ENCODE assay signal across 19 cellular contexts in the genomic region with DNA sequence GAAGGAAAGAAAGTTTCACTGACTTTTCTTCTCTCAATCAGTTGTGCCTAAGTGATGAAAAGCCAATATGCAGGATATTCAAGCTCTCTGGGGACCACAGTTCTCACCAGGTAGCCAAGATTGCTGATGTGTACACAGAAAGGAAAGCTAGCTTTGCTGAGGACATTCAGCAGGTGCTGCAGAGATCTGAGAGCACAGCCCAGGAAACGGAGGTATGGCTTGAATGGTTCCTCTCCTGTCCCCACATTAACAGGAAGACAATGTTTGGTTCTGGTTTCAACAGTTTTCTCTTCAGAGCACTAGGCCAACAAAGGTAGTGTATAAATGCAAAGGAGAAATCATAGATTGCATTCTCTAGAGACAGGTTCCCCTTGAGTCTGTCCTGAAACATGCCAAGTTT.
DNase-seq lines count a peak whose midpoint lies in the region; ATAC-seq and TF ChIP-seq lines count a peak whose summit lies in the region.
"Had no signal": no experiment of that assay in that cellular context is flagged by ENCODE, and none has a peak within 500 bp of the region (broad histone marks: within the 10 kb centered on the region; RNA-seq: fewer than 3 reads in every experiment).

No MANE protein-coding gene starts in this region.

- 69% methylated on average over 1 of the region's 1 CpG for WGBS in thyroid gland, 2 donors

- CTCF ChIA-PET in T-cell (lab: Charles Lee): no interaction called here

- H3K4me3 ChIP-seq in thyroid gland (replicated peaks in 1 of 3): no peak overlapping the region
- H3K4me3 ChIP-seq: A549, lung, prostate gland had no signal

- no peak overlapping the region for H3K27ac ChIP-seq in thyroid gland
- H3K27ac ChIP-seq: A549, HL-60, KMS-11, prostate gland had no signal

- POLR2A ChIA-PET in T-cell (lab: Charles Lee): interaction anchor here in 1 of 2 donors (0.5 kb wide), 1 partner anchor 36 kb away, joined by 3 read pairs; no protein-coding TSS in a partner anchor

- DNase-seq in activated T-cell treated with anti-CD3 and anti-CD28 coated beads, Interleukin-2, amount 50 U/mL, for 72 hours: no peak
- no peak for DNase-seq in activated T-cell treated with anti-CD3 and anti-CD28 coated beads, Interleukin-2, amount 50 U/mL, for 24 hours
- DNase-seq in T-cell (peak in 3 of 34 experiments; percentile 2 to 15 (median 8)), OCI-M1 (lab: John Stamatoyannopoulos, UW) (no peak), thyroid gland (no peak)
- DNase-seq: erythroblast, NCI-H1105 treated with DMSO at 0.1 percent for 48 hours had no signal

- TF ChIP-seq POLR2A in thyroid gland (IDR thresholded peaks at IDR 0.05): no peak

- H3K9me3 ChIP-seq in thyroid gland: no peaks in the 10 kb centered on the region
- H3K9me3 ChIP-seq: A549, prostate gland had no signal

- H3K27ac Mint-ChIP-seq in activated T-cell treated with anti-CD3 and anti-CD28 coated beads, Interleukin-2, amount 50 U/mL, for 72 hours: peak overlapping the region; percentile 9
- no peak overlapping the region for H3K27ac Mint-ChIP-seq in activated T-cell treated with anti-CD3 and anti-CD28 coated beads, Interleukin-2, amount 50 U/mL, for 24 hours
- peak overlapping the region; percentile 78 to 92 for H3K27ac Mint-ChIP-seq in T-cell
- peak overlapping the region; percentile 83 for H3K27ac Mint-ChIP-seq in stimulated activated memory B cell treated with anti-CD40 and anti-IgM and Interleukin-4, amounts not matched to agents 10 μg/mL and 1 μg/mL and 100 μg/mL, for 72 hours
- H3K27ac Mint-ChIP-seq: brain; dendritic cell treated with granulocyte-macrophage colony-stimulating factor and Interleukin-4, amounts not matched to agents 40 ng/mL and 50 ng/mL, for 4 days; natural killer cell treated with Interleukin-12 subunit alpha and Interleukin-12 subunit beta and Interleukin-15 and Interleukin-18, amount 100 ng/mL, for 72 hours had no signal

- H3K4me1 Mint-ChIP-seq in activated T-cell treated with anti-CD3 and anti-CD28 coated beads, Interleukin-2, amount 50 U/mL, for 72 hours (ENCODE audit: low read depth): peaks cover 20% of the 10 kb centered on the region
- H3K4me1 Mint-ChIP-seq in activated T-cell treated with anti-CD3 and anti-CD28 coated beads, Interleukin-2, amount 50 U/mL, for 24 hours (ENCODE audit: low read depth): peaks cover 18% of the 10 kb centered on the region
- peaks cover 22 to 38% (median 24%) of the 10 kb centered on the region in 3 donors for H3K4me1 Mint-ChIP-seq in T-cell
- peaks cover 41% of the 10 kb centered on the region for H3K4me1 Mint-ChIP-seq in stimulated activated memory B cell treated with anti-CD40 and anti-IgM and Interleukin-4, amounts not matched to agents 10 μg/mL and 1 μg/mL and 100 μg/mL, for 72 hours

- no peaks in the 10 kb centered on the region for H3K27me3 ChIP-seq in thyroid gland

- H3K36me3 ChIP-seq in thyroid gland: no peaks in the 10 kb centered on the region
- H3K36me3 ChIP-seq: prostate gland had no signal

- no peak overlapping the region for H3K4me3 Mint-ChIP-seq in activated T-cell treated with anti-CD3 and anti-CD28 coated beads, Interleukin-2, amount 50 U/mL, for 72 hours
- no peak overlapping the region for H3K4me3 Mint-ChIP-seq in activated T-cell treated with anti-CD3 and anti-CD28 coated beads, Interleukin-2, amount 50 U/mL, for 24 hours
- peak overlapping the region in 1 of 3 donors; percentile 47 for H3K4me3 Mint-ChIP-seq in T-cell
- no peak overlapping the region for H3K4me3 Mint-ChIP-seq in stimulated activated memory B cell treated with anti-CD40 and anti-IgM and Interleukin-4, amounts not matched to agents 10 μg/mL and 1 μg/mL and 100 μg/mL, for 72 hours
- H3K4me3 Mint-ChIP-seq: brain; CD4-positive, alpha-beta memory T cell; dendritic cell treated with granulocyte-macrophage colony-stimulating factor and Interleukin-4, amounts not matched to agents 40 ng/mL and 50 ng/mL, for 4 days; natural killer cell treated with Interleukin-12 subunit alpha and Interleukin-12 subunit beta and Interleukin-15 and Interleukin-18, amount 100 ng/mL, for 72 hours had no signal

- no peak for TF ChIP-seq CTCF in thyroid gland (IDR thresholded peaks at IDR 0.05)

- intact Hi-C loops in thyroid gland (cut with DNase I): no loop called here

- H3K27me3 Mint-ChIP-seq in activated T-cell treated with anti-CD3 and anti-CD28 coated beads, Interleukin-2, amount 50 U/mL, for 72 hours (ENCODE audit: low read depth): no peaks in the 10 kb centered on the region
- no peaks in the 10 kb centered on the region for H3K27me3 Mint-ChIP-seq in activated T-cell treated with anti-CD3 and anti-CD28 coated beads, Interleukin-2, amount 50 U/mL, for 24 hours
- no peaks in the 10 kb centered on the region for H3K27me3 Mint-ChIP-seq in T-cell
- no peaks in the 10 kb centered on the region for H3K27me3 Mint-ChIP-seq in stimulated activated memory B cell treated with anti-CD40 and anti-IgM and Interleukin-4, amounts not matched to agents 10 μg/mL and 1 μg/mL and 100 μg/mL, for 72 hours
- H3K27me3 Mint-ChIP-seq: dendritic cell treated with granulocyte-macrophage colony-stimulating factor and Interleukin-4, amounts not matched to agents 40 ng/mL and 50 ng/mL, for 4 days had no signal

- ATAC-seq in activated T-cell treated with anti-CD3 and anti-CD28 coated beads, Interleukin-2, amount 50 U/mL, for 72 hours (replicated peaks in 1 of 2): no peak
- ATAC-seq in GM21529 (IDR thresholded peaks at IDR 0.05; ENCODE audit: unreplicated experiment) (peak; percentile 90), T-cell (replicated peaks in 1 of 4) (peak; percentile 73 to 93 (median 88)), HG03196 (IDR thresholded peaks at IDR 0.05; ENCODE audit: unreplicated experiment) (no peak)
- ATAC-seq in stimulated activated memory B cell treated with anti-CD40 and anti-IgM and Interleukin-4, amounts not matched to agents 10 μg/mL and 1 μg/mL and 100 μg/mL, for 72 hours: peak; percentile 83
- ATAC-seq: A549 had no signal

- peaks cover 11 to 36% of the 10 kb centered on the region in 2 donors for H3K4me1 ChIP-seq in thyroid gland
- H3K4me1 ChIP-seq: prostate gland had no signal

- peaks cover 0 to 6% of the 10 kb centered on the region in 2 donors for H3K9me3 Mint-ChIP-seq in activated T-cell treated with anti-CD3 and anti-CD28 coated beads, Interleukin-2, amount 50 U/mL, for 72 hours
- H3K9me3 Mint-ChIP-seq in activated T-cell treated with anti-CD3 and anti-CD28 coated beads, Interleukin-2, amount 50 U/mL, for 24 hours: peaks cover 2% of the 10 kb centered on the region
- H3K9me3 Mint-ChIP-seq in T-cell: peaks cover 5 to 7% (median 5%) of the 10 kb centered on the region in 3 donors
- H3K9me3 Mint-ChIP-seq in stimulated activated memory B cell treated with anti-CD40 and anti-IgM and Interleukin-4, amounts not matched to agents 10 μg/mL and 1 μg/mL and 100 μg/mL, for 72 hours: peaks cover 3% of the 10 kb centered on the region
- H3K9me3 Mint-ChIP-seq: dendritic cell treated with granulocyte-macrophage colony-stimulating factor and Interleukin-4, amounts not matched to agents 40 ng/mL and 50 ng/mL, for 4 days; natural killer cell treated with Interleukin-12 subunit alpha and Interleukin-12 subunit beta and Interleukin-15 and Interleukin-18, amount 100 ng/mL, for 72 hours had no signal

- peaks cover 0 to 4% of the 10 kb centered on the region in 2 donors for H3K36me3 Mint-ChIP-seq in activated T-cell treated with anti-CD3 and anti-CD28 coated beads, Interleukin-2, amount 50 U/mL, for 72 hours (ENCODE audit: insufficient read depth in 2 of 2)
- H3K36me3 Mint-ChIP-seq in activated T-cell treated with anti-CD3 and anti-CD28 coated beads, Interleukin-2, amount 50 U/mL, for 24 hours (ENCODE audit: low read depth): no peaks in the 10 kb centered on the region
- peaks cover 4% of the 10 kb centered on the region for H3K36me3 Mint-ChIP-seq in T-cell
- peaks cover 5% of the 10 kb centered on the region for H3K36me3 Mint-ChIP-seq in stimulated activated memory B cell treated with anti-CD40 and anti-IgM and Interleukin-4, amounts not matched to agents 10 μg/mL and 1 μg/mL and 100 μg/mL, for 72 hours
- H3K36me3 Mint-ChIP-seq: brain; natural killer cell treated with Interleukin-12 subunit alpha and Interleukin-12 subunit beta and Interleukin-15 and Interleukin-18, amount 100 ng/mL, for 72 hours had no signal

Comparison
In these comparisons a context has a peak if more than half of its experiments do, and no peak if none do; other contexts are left out.
1. ATAC-seq: peak in GM21529 (single experiment), T-cell (4 of 4) and stimulated activated memory B cell treated with anti-CD40 and anti-IgM and Interleukin-4, amounts not matched to agents 10 μg/mL and 1 μg/mL and 100 μg/mL, for 72 hours (single experiment); none in activated T-cell treated with anti-CD3 and anti-CD28 coated beads, Interleukin-2, amount 50 U/mL, for 72 hours (0 of 2) and HG03196 (single experiment).